ENCODE assay signal across 9 cellular contexts in genomic region chr10:72322030-72322279, GRCh38. TPM values are rescaled to one million over a fixed set of nuclear protein-coding genes. Genes with fewer than 3 reads are reported as not detected.
DNase-seq lines count a peak whose midpoint lies in the region; ATAC-seq and TF ChIP-seq lines count a peak whose summit lies in the region.
"Had no signal": no experiment of that assay in that cellular context is flagged by ENCODE, and none has a peak within 500 bp of the region (broad histone marks: within the 10 kb centered on the region; RNA-seq: fewer than 3 reads in every experiment).

No MANE protein-coding gene starts in this region.

- H3K4me1 Mint-ChIP-seq in activated naive CD4-positive, alpha-beta T cell treated with anti-CD3 and anti-CD28 coated beads, Interleukin-2, amount 50 U/mL, for 24 hours: peaks cover 76% of the 10 kb centered on the region
- peaks cover 38% of the 10 kb centered on the region for H3K4me1 Mint-ChIP-seq in type B pancreatic cell (ENCODE audit: unreplicated experiment)

- ATAC-seq in RWPE2 (ENCODE audit: low read depth) (no peak), GM18907 (IDR thresholded peaks at IDR 0.05; ENCODE audit: unreplicated experiment) (no peak)

- H3K79me2 ChIP-seq in fibroblast of lung (ENCODE audit: control insufficient read depth, insufficient read depth, low read length): no peaks in the 10 kb centered on the region

- H2AFZ ChIP-seq in fibroblast of lung (ENCODE audit: low read length): no peak overlapping the region

- peak overlapping the region; percentile 96 for H3K27ac Mint-ChIP-seq in activated naive CD4-positive, alpha-beta T cell treated with anti-CD3 and anti-CD28 coated beads, Interleukin-2, amount 50 U/mL, for 24 hours
- peak overlapping the region; percentile 65 for H3K27ac Mint-ChIP-seq in type B pancreatic cell

- H3K4me2 ChIP-seq in fibroblast of lung (ENCODE audit: extremely low read depth, insufficient read depth, low read length): no peak overlapping the region

- H3K36me3 Mint-ChIP-seq in activated naive CD4-positive, alpha-beta T cell treated with anti-CD3 and anti-CD28 coated beads, Interleukin-2, amount 50 U/mL, for 24 hours: peaks cover 4% of the 10 kb centered on the region
- H3K36me3 Mint-ChIP-seq in type B pancreatic cell: no peaks in the 10 kb centered on the region

- H3K4me3 ChIP-seq in RWPE2 (ENCODE audit: severe bottlenecking) (no peak overlapping the region), fibroblast of lung (replicated peaks in 1 of 4; ENCODE audit: control extremely low read depth in 1 of 4, insufficient read depth in 1 of 4, low read depth in 3 of 4, low read length in 4 of 4) (no peak overlapping the region)

- H3K9me3 Mint-ChIP-seq in activated naive CD4-positive, alpha-beta T cell treated with anti-CD3 and anti-CD28 coated beads, Interleukin-2, amount 50 U/mL, for 24 hours: no peaks in the 10 kb centered on the region
- no peaks in the 10 kb centered on the region for H3K9me3 Mint-ChIP-seq in type B pancreatic cell

- H3K27ac ChIP-seq in RWPE2 (ENCODE audit: poor library complexity, severe bottlenecking) (peak overlapping the region; percentile 99), fibroblast of lung (ENCODE audit: insufficient read depth, low read length) (peak overlapping the region; percentile 92)

- H3K9me3 ChIP-seq in RWPE2 (ENCODE audit: severe bottlenecking) (no peaks in the 10 kb centered on the region), fibroblast of lung (ENCODE audit: control insufficient read depth, insufficient read depth, low read depth, low read length) (no peaks in the 10 kb centered on the region)
- H3K9me3 ChIP-seq: BE2C had no signal

- peaks cover 57% of the 10 kb centered on the region for H3K4me1 ChIP-seq in RWPE2 (ENCODE audit: insufficient read depth, poor library complexity, severe bottlenecking)
- peaks cover 43% of the 10 kb centered on the region for H3K4me1 ChIP-seq in fibroblast of lung (ENCODE audit: control insufficient read depth, extremely low read depth, insufficient read depth, low read length)

- in situ Hi-C loops in GM13976 (cut with MboI; ENCODE audit: low sequenced_read_pairs, unreplicated experiment): no loop called here

- H3K36me3 ChIP-seq in RWPE2 (ENCODE audit: low read depth) (no peaks in the 10 kb centered on the region), fibroblast of lung (ENCODE audit: control insufficient read depth, insufficient read depth, low read length) (no peaks in the 10 kb centered on the region)
- H3K36me3 ChIP-seq: BE2C had no signal

- H3K9ac ChIP-seq in fibroblast of lung (ENCODE audit: insufficient read depth, low read length): no peak overlapping the region

- TF ChIP-seq CTCF in RWPE2 (IDR thresholded peaks at IDR 0.05; ENCODE audit: poor library complexity, severe bottlenecking): no peak
- no peak for TF ChIP-seq CTCF in fibroblast of lung (conservative IDR thresholded peaks at IDR 0.05 in 1 of 2, IDR thresholded peaks at IDR 0.05 in 1 of 2; ENCODE audit: low read depth in 1 of 2, low read length in 2 of 2)
- no peak for TF ChIP-seq CTCF in type B pancreatic cell (conservative IDR thresholded peaks at IDR 0.05)
- no peak for TF ChIP-seq CTCF in GM13976 (IDR thresholded peaks at IDR 0.05; ENCODE audit: borderline replicate concordance, control extremely low read depth, extremely low read depth, insufficient read depth, missing control alignments)

- no peak for DNase-seq in activated naive CD4-positive, alpha-beta T cell treated with Interleukin-2 at 50 U/mL for 16 hours
- DNase-seq in RWPE2 (ENCODE audit: low spot score) (no peak), fibroblast of lung (ENCODE audit: low read depth in 2 of 2) (no peak), type B pancreatic cell (ENCODE audit: extremely low spot score, unreplicated experiment) (no peak), GM13976 (ENCODE audit: low spot score) (no peak), GDM1 (lab: John Stamatoyannopoulos, UW) (no peak)
- DNase-seq: BE2C had no signal

- no peaks in the 10 kb centered on the region for H3K27me3 Mint-ChIP-seq in activated naive CD4-positive, alpha-beta T cell treated with anti-CD3 and anti-CD28 coated beads, Interleukin-2, amount 50 U/mL, for 24 hours
- peaks cover 2% of the 10 kb centered on the region for H3K27me3 Mint-ChIP-seq in type B pancreatic cell

- H3K4me3 Mint-ChIP-seq in activated naive CD4-positive, alpha-beta T cell treated with anti-CD3 and anti-CD28 coated beads, Interleukin-2, amount 50 U/mL, for 24 hours: peak overlapping the region; percentile 60
- no peak overlapping the region for H3K4me3 Mint-ChIP-seq in type B pancreatic cell

- H3K27me3 ChIP-seq in RWPE2 (ENCODE audit: insufficient read depth, poor library complexity, severe bottlenecking) (no peaks in the 10 kb centered on the region), fibroblast of lung (ENCODE audit: control insufficient read depth, insufficient read depth, low read length) (no peaks in the 10 kb centered on the region)
- H3K27me3 ChIP-seq: BE2C had no signal

- no peaks in the 10 kb centered on the region for H4K20me1 ChIP-seq in fibroblast of lung (ENCODE audit: control insufficient read depth, extremely low read depth, insufficient read depth, low read length)

RNA-seq across cellular contexts. Expression of gene DNAJB12, which starts 32.8 kb away (rescaled TPM):
- total RNA-seq in fibroblast of lung (20.5 and 26.3 TPM in 2 replicates), type B pancreatic cell (ENCODE audit: low replicate concordance) (30.6 and 34.3 TPM in 2 replicates)
- 16.0 and 17.2 TPM in 2 replicates for polyA plus RNA-seq in fibroblast of lung
- 28.0 and 28.7 TPM in 2 replicates for polyA plus RNA-seq in fibroblast of lung (2012)
- 36.0 and 54.5 TPM in 2 replicates for polyA minus RNA-seq in fibroblast of lung (ENCODE audit: low replicate concordance)

RNA-seq across cellular contexts. Expression of gene DDIT4, which starts 48.2 kb away (rescaled TPM):
- 662 and 712 TPM in 2 replicates for total RNA-seq in fibroblast of lung
- polyA plus RNA-seq in fibroblast of lung: 26.3 and 51.3 TPM in 2 replicates
- polyA plus RNA-seq in fibroblast of lung (2012): 41.9 and 71.5 TPM in 2 replicates
- 16.6 and 31.2 TPM in 2 replicates for polyA minus RNA-seq in fibroblast of lung (ENCODE audit: low replicate concordance)
- total RNA-seq in type B pancreatic cell (ENCODE audit: low replicate concordance): 95.9 and 130 TPM in 2 replicates
